ENCODE assay signal across 37 cellular contexts in genomic region chr1:205612556-205612955, GRCh38.
"Had no signal": no experiment of that assay in that cellular context is flagged by ENCODE, and none has a peak within 500 bp of the region (broad histone marks: within the 10 kb centered on the region; RNA-seq: fewer than 3 reads in every experiment).

No MANE protein-coding gene starts in this region.

- H3K4me3 Mint-ChIP-seq: activated CD4-positive, alpha-beta memory T cell treated with anti-CD3 and anti-CD28 coated beads, Interleukin-2, amount 10 ng/mL, durations not matched to agents 7 days and 5 days; activated CD4-positive, alpha-beta T cell treated with anti-CD3 and anti-CD28 coated beads for 36 hours; activated CD4-positive, alpha-beta T cell treated with anti-CD3 and anti-CD28 coated beads, Interleukin-2, amount 10 ng/mL, durations not matched to agents 7 days and 5 days; activated CD8-positive, alpha-beta memory T cell treated with anti-CD3 and anti-CD28 coated beads, Interleukin-2, amount 10 ng/mL, durations not matched to agents 7 days and 5 days; activated CD8-positive, alpha-beta T cell treated with anti-CD3 and anti-CD28 coated beads, Interleukin-2, amount 10 ng/mL, durations not matched to agents 7 days and 5 days; activated naive CD4-positive, alpha-beta T cell treated with anti-CD3 and anti-CD28 coated beads, Interleukin-2, amount 10 ng/mL, durations not matched to agents 7 days and 5 days; activated naive CD4-positive, alpha-beta T cell treated with anti-CD3 and anti-CD28 coated beads, Interleukin-2, amount 50 U/mL, for 24 hours; activated naive CD8-positive, alpha-beta T cell; activated naive CD8-positive, alpha-beta T cell treated with anti-CD3 and anti-CD28 coated beads, Interleukin-2, amount 10 ng/mL, durations not matched to agents 7 days and 5 days; activated naive CD8-positive, alpha-beta T cell treated with anti-CD3 and anti-CD28 coated beads, Interleukin-2, amount 50 U/mL, for 24 hours; activated T-cell treated with anti-CD3 and anti-CD28 coated beads, Interleukin-2, amount 50 U/mL, for 24 hours; brain; central memory CD8-positive, alpha-beta T cell; T-helper 1 cell treated with Interleukin-12 subunit alpha and Interleukin-12 subunit beta and Interleukin-4 antibody, amounts not matched to agents 30 μg/mL and 1 μg/mL, for 36 hours; T-helper 2 cell treated with Interferon-gamma antibody and Interleukin-4, amounts not matched to agents 5 μg/mL and 100 μg/mL, for 36 hours; WTC11 had no signal

- DNase-seq: activated CD4-positive, alpha-beta memory T cell treated with anti-CD3 and anti-CD28 coated beads, Interleukin-2, amount 10 ng/mL, durations not matched to agents 7 days and 5 days; activated CD4-positive, alpha-beta T cell treated with anti-CD3 and anti-CD28 coated beads for 1 hour; activated CD4-positive, alpha-beta T cell treated with anti-CD3 and anti-CD28 coated beads for 36 hours; activated CD4-positive, alpha-beta T cell treated with anti-CD3 and anti-CD28 coated beads for 48 hours; activated CD4-positive, alpha-beta T cell treated with anti-CD3 and anti-CD28 coated beads, Interleukin-2, amount 10 ng/mL, durations not matched to agents 7 days and 5 days; activated CD4-positive, alpha-beta T cell treated with anti-CD3 and anti-CD28 coated beads, Interleukin-2, amount 50 U/mL, for 48 hours; activated CD4-positive, CD25-positive, alpha-beta regulatory T cell; activated CD8-positive, alpha-beta memory T cell treated with anti-CD3 and anti-CD28 coated beads for 24 hours; activated CD8-positive, alpha-beta memory T cell treated with anti-CD3 and anti-CD28 coated beads, Interleukin-2, amount 10 ng/mL, durations not matched to agents 7 days and 5 days; activated CD8-positive, alpha-beta memory T cell treated with anti-CD3 and anti-CD28 coated beads, Interleukin-2, amount 50 U/mL, for 48 hours; activated CD8-positive, alpha-beta T cell treated with anti-CD3 and anti-CD28 coated beads, Interleukin-2, amount 10 ng/mL, durations not matched to agents 7 days and 5 days; activated effector memory CD4-positive, alpha-beta T cell treated with Interleukin-2 at 50 U/mL for 16 hours; activated gamma-delta T cell; activated naive CD4-positive, alpha-beta T cell treated with anti-CD3 and anti-CD28 coated beads, Interleukin-2, amount 10 ng/mL, durations not matched to agents 7 days and 5 days; activated naive CD4-positive, alpha-beta T cell treated with Interleukin-2 at 50 U/mL for 16 hours; activated naive CD8-positive, alpha-beta T cell treated with anti-CD3 and anti-CD28 coated beads, Interleukin-2, amount 10 ng/mL, durations not matched to agents 7 days and 5 days; activated naive CD8-positive, alpha-beta T cell treated with anti-CD3 and anti-CD28 coated beads, Interleukin-2, amount 50 U/mL, for 24 hours; activated T-cell treated with anti-CD3 and anti-CD28 coated beads, Interleukin-2, amount 50 U/mL, for 24 hours; activated T-cell treated with anti-CD3 and anti-CD28 coated beads, Interleukin-2, amount 50 U/mL, for 48 hours; amygdala; anterior cingulate cortex; caudate nucleus; cerebellar nuclear complex; T-helper 1 cell; T-helper 2 cell; T-helper 9 cell; WERI-Rb-1 had no signal

- H3K4me1 Mint-ChIP-seq: WTC11 had no signal

- H3K4me1 ChIP-seq: ascending aorta had no signal

- H3K27me3 ChIP-seq: ascending aorta, cardiac muscle cell had no signal

- H3K27me3 Mint-ChIP-seq: activated CD4-positive, alpha-beta memory T cell treated with anti-CD3 and anti-CD28 coated beads, Interleukin-2, amount 10 ng/mL, durations not matched to agents 7 days and 5 days; activated CD4-positive, alpha-beta T cell treated with anti-CD3 and anti-CD28 coated beads for 36 hours; activated CD4-positive, alpha-beta T cell treated with anti-CD3 and anti-CD28 coated beads, Interleukin-2, amount 10 ng/mL, durations not matched to agents 7 days and 5 days; activated CD8-positive, alpha-beta memory T cell treated with anti-CD3 and anti-CD28 coated beads, Interleukin-2, amount 10 ng/mL, durations not matched to agents 7 days and 5 days; activated naive CD4-positive, alpha-beta T cell treated with anti-CD3 and anti-CD28 coated beads, Interleukin-2, amount 10 ng/mL, durations not matched to agents 7 days and 5 days; activated naive CD4-positive, alpha-beta T cell treated with anti-CD3 and anti-CD28 coated beads, Interleukin-2, amount 50 U/mL, for 24 hours; activated naive CD8-positive, alpha-beta T cell; activated naive CD8-positive, alpha-beta T cell treated with anti-CD3 and anti-CD28 coated beads, Interleukin-2, amount 10 ng/mL, durations not matched to agents 7 days and 5 days; activated naive CD8-positive, alpha-beta T cell treated with anti-CD3 and anti-CD28 coated beads, Interleukin-2, amount 50 U/mL, for 24 hours; activated T-cell treated with anti-CD3 and anti-CD28 coated beads, Interleukin-2, amount 50 U/mL, for 24 hours; brain; central memory CD8-positive, alpha-beta T cell had no signal

- H3K4me3 ChIP-seq: ascending aorta, cardiac muscle cell had no signal

- H3K27ac Mint-ChIP-seq: activated CD4-positive, alpha-beta memory T cell treated with anti-CD3 and anti-CD28 coated beads, Interleukin-2, amount 10 ng/mL, durations not matched to agents 7 days and 5 days; activated CD4-positive, alpha-beta T cell treated with anti-CD3 and anti-CD28 coated beads for 36 hours; activated CD4-positive, alpha-beta T cell treated with anti-CD3 and anti-CD28 coated beads, Interleukin-2, amount 10 ng/mL, durations not matched to agents 7 days and 5 days; activated CD8-positive, alpha-beta memory T cell treated with anti-CD3 and anti-CD28 coated beads, Interleukin-2, amount 10 ng/mL, durations not matched to agents 7 days and 5 days; activated CD8-positive, alpha-beta T cell treated with anti-CD3 and anti-CD28 coated beads, Interleukin-2, amount 10 ng/mL, durations not matched to agents 7 days and 5 days; activated naive CD4-positive, alpha-beta T cell treated with anti-CD3 and anti-CD28 coated beads, Interleukin-2, amount 10 ng/mL, durations not matched to agents 7 days and 5 days; activated naive CD8-positive, alpha-beta T cell treated with anti-CD3 and anti-CD28 coated beads, Interleukin-2, amount 10 ng/mL, durations not matched to agents 7 days and 5 days; activated naive CD8-positive, alpha-beta T cell treated with anti-CD3 and anti-CD28 coated beads, Interleukin-2, amount 50 U/mL, for 24 hours; activated T-cell treated with anti-CD3 and anti-CD28 coated beads, Interleukin-2, amount 50 U/mL, for 24 hours; activated T-helper 2 cell treated with anti-CD3 and anti-CD28 coated beads, Interferon-gamma antibody, Interleukin-2, Interleukin-4, amounts not matched to agents 10 μg/mL and 5 μg/mL and 100 μg/mL, durations not matched to agents 14 hours and 24 hours and 36 hours; brain; T-helper 1 cell treated with Interleukin-12 subunit alpha and Interleukin-12 subunit beta and Interleukin-4 antibody, amounts not matched to agents 30 μg/mL and 1 μg/mL, for 36 hours; T-helper 2 cell treated with Interferon-gamma antibody and Interleukin-4, amounts not matched to agents 5 μg/mL and 100 μg/mL, for 36 hours; WTC11 had no signal

- H3K9me3 ChIP-seq: ascending aorta had no signal

- H3K27ac ChIP-seq: ascending aorta, cardiac muscle cell, WERI-Rb-1 had no signal

- H3K9me3 Mint-ChIP-seq: activated CD4-positive, alpha-beta memory T cell treated with anti-CD3 and anti-CD28 coated beads, Interleukin-2, amount 10 ng/mL, durations not matched to agents 7 days and 5 days; activated CD4-positive, alpha-beta T cell treated with anti-CD3 and anti-CD28 coated beads, Interleukin-2, amount 10 ng/mL, durations not matched to agents 7 days and 5 days; activated naive CD4-positive, alpha-beta T cell treated with anti-CD3 and anti-CD28 coated beads, Interleukin-2, amount 10 ng/mL, durations not matched to agents 7 days and 5 days; activated naive CD4-positive, alpha-beta T cell treated with anti-CD3 and anti-CD28 coated beads, Interleukin-2, amount 50 U/mL, for 24 hours; activated naive CD8-positive, alpha-beta T cell treated with anti-CD3 and anti-CD28 coated beads, Interleukin-2, amount 10 ng/mL, durations not matched to agents 7 days and 5 days; activated naive CD8-positive, alpha-beta T cell treated with anti-CD3 and anti-CD28 coated beads, Interleukin-2, amount 50 U/mL, for 24 hours; activated T-cell treated with anti-CD3 and anti-CD28 coated beads, Interleukin-2, amount 50 U/mL, for 24 hours; activated T-helper 2 cell treated with anti-CD3 and anti-CD28 coated beads, Interferon-gamma antibody, Interleukin-2, Interleukin-4, amounts not matched to agents 10 μg/mL and 5 μg/mL and 100 μg/mL, durations not matched to agents 14 hours and 24 hours and 36 hours; brain; central memory CD8-positive, alpha-beta T cell; T-helper 1 cell treated with Interleukin-12 subunit alpha and Interleukin-12 subunit beta and Interleukin-4 antibody, amounts not matched to agents 30 μg/mL and 1 μg/mL, for 36 hours; T-helper 2 cell treated with Interferon-gamma antibody and Interleukin-4, amounts not matched to agents 5 μg/mL and 100 μg/mL, for 36 hours; WTC11 had no signal
